Comparison of ENCODE assay signal across 10 cellular contexts in genomic region chr2:185279999-185280398, GRCh38.
DNase-seq lines count a peak whose midpoint lies in the region; ATAC-seq, FAIRE-seq and TF ChIP-seq lines count a peak whose summit lies in the region.
"Had no signal": no experiment of that assay in that cellular context is flagged by ENCODE, and none has a peak within 500 bp of the region (broad histone marks: within the 10 kb centered on the region; RNA-seq: fewer than 3 reads in every experiment).

No MANE protein-coding gene starts in this region.

- no peaks in the 10 kb centered on the region for H3K27me3 ChIP-seq in AG04450 (ENCODE audit: control insufficient read depth, insufficient read depth, low read length)

- no peak overlapping the region for H3K4me3 ChIP-seq in AG04450 (ENCODE audit: low read depth, low read length)
- H3K4me3 ChIP-seq in OCI-LY7 (ENCODE audit: low read depth, low read length, poor library complexity, severe bottlenecking), result no peak overlapping the region

- peak; percentile 40 for TF ChIP-seq CTCF in AG04450 (IDR thresholded peaks at IDR 0.05; ENCODE audit: low read depth, low read length)
- TF ChIP-seq CTCF in OCI-LY7 (conservative IDR thresholded peaks at IDR 0.05; ENCODE audit: low read length), result peak; percentile 87

- CTCF ChIA-PET in AG04450 (lab: Charles Lee), result interaction anchor here (0.5 to 1.2 kb wide), 2 partner anchors 39 to 318 kb away, joined by 3 to 5 read pairs; no protein-coding TSS in a partner anchor
- CTCF ChIA-PET in OCI-LY7 (lab: Charles Lee; ENCODE audit: unreplicated experiment), result no interaction called here

- H3K79me2 ChIP-seq in OCI-LY7 (ENCODE audit: insufficient read depth, low read depth, low read length), result no peaks in the 10 kb centered on the region

- H3K4me2 ChIP-seq in OCI-LY7 (ENCODE audit: low read length), result no peak overlapping the region

- POLR2A ChIA-PET in AG04450 (lab: Yijun Ruan, JAX), result no interaction called here
- POLR2A ChIA-PET in OCI-LY7 (lab: Charles Lee), result no interaction called here

- no peak overlapping the region for H2AFZ ChIP-seq in OCI-LY7 (ENCODE audit: low read length)

- H3K36me3 ChIP-seq in OCI-LY7 (ENCODE audit: insufficient read depth, low read length), result no peaks in the 10 kb centered on the region

- H3K9me3 ChIP-seq in AG04450 (ENCODE audit: control insufficient read depth, insufficient read depth, low read length) (no peaks in the 10 kb centered on the region), OCI-LY7 (ENCODE audit: low read length) (no peaks in the 10 kb centered on the region)

- no peaks in the 10 kb centered on the region for H4K20me1 ChIP-seq in OCI-LY7 (ENCODE audit: insufficient read depth, low read length)

- H3K27ac ChIP-seq in AG04450 (ENCODE audit: low read depth, low read length) (no peak overlapping the region), OCI-LY7 (ENCODE audit: low read depth, low read length, poor library complexity, severe bottlenecking) (no peak overlapping the region)

- intact Hi-C loops in OCI-LY7 (cut with micrococcal nuclease; ENCODE audit: unreplicated experiment), result no loop called here

- DNase-seq in AG04450 (ENCODE audit: low read depth, low spot score) (no peak), GM19239 (ENCODE audit: insufficient read length, low spot score) (no peak), OCI-LY7 (ENCODE audit: low spot score) (peak; percentile 21), fibroblast of peridontal ligament (ENCODE audit: extremely low read depth) (peak; percentile 40), HuH-7.5 (ENCODE audit: low spot score) (no peak)
- no peak for DNase-seq in activated CD8-positive, alpha-beta memory T cell treated with anti-CD3 and anti-CD28 coated beads, Interleukin-2, amount 50 U/mL, for 4 hours
- DNase-seq: activated CD8-positive, alpha-beta T cell treated with anti-CD3 and anti-CD28 coated beads for 36 hours; stimulated activated CD4-positive, alpha-beta T cell treated with anti-CD3 and anti-CD28 coated beads, Interleukin-4, amount 100 ng/mL, for 4 hours had no signal

- no peaks in the 10 kb centered on the region for H3K4me1 ChIP-seq in OCI-LY7 (ENCODE audit: insufficient read depth, low read length, poor library complexity, severe bottlenecking)

- ATAC-seq in GM19395 (IDR thresholded peaks at IDR 0.05; ENCODE audit: unreplicated experiment) (no peak), HG03159 (IDR thresholded peaks at IDR 0.05; ENCODE audit: unreplicated experiment) (no peak)
- ATAC-seq: activated CD8-positive, alpha-beta T cell treated with anti-CD3 and anti-CD28 coated beads for 36 hours had no signal

- no peaks in the 10 kb centered on the region for H3K9me2 ChIP-seq in OCI-LY7 (ENCODE audit: insufficient read depth, low read length)

- no TSS peak for BruUV-seq in OCI-LY7 (replicated peaks; lab: Mats Ljungman, UMichigan)

- FAIRE-seq in GM19239 (lab: Jason Lieb, UNC), result peak; percentile 18

Comparison
In these comparisons a context has a peak if more than half of its experiments do, and no peak if none do; other contexts are left out.
1. DNase-seq: peak in OCI-LY7 (single experiment) and fibroblast of peridontal ligament (single experiment); none in AG04450 (single experiment), GM19239 (single experiment), HuH-7.5 (single experiment) and activated CD8-positive, alpha-beta memory T cell treated with anti-CD3 and anti-CD28 coated beads, Interleukin-2, amount 50 U/mL, for 4 hours (single experiment).